In the genomic region with DNA sequence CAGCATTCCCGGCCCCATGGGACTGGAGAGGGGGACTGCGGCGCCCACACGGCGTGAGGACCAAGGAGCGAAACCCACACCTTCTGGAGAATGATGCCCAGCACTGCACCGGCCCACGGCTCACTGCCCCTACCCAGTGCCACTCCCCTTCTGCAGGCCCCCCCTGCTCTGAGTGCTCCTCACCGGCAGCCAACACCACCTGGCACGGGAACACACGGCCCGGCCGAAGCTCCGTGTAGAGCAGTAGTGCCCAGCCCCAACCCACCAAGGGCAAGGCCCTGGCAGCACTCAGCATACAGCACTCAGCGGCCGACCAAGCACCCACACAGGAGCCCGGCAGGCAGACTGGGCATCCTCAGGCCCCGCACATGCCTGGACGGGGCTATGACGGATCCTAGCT, we compare ENCODE assay signal across 26 cellular contexts.
"Had no signal": no experiment of that assay in that cellular context is flagged by ENCODE, and none has a peak within 500 bp of the region (broad histone marks: within the 10 kb centered on the region; RNA-seq: fewer than 3 reads in every experiment).

No MANE protein-coding gene starts in this region.

- H3K4me1 ChIP-seq: adrenal gland, ascending aorta, esophagus muscularis mucosa, gastroesophageal sphincter, lower lobe of right lung, testis had no signal

- H3K4me3 ChIP-seq: adrenal gland, ascending aorta, esophagus muscularis mucosa, gastroesophageal sphincter, lower lobe of right lung, mucosa of descending colon, ovary, testis had no signal

- DNase-seq: activated CD4-positive, alpha-beta T cell treated with anti-CD3 and anti-CD28 coated beads for 4 hours; activated CD4-positive, alpha-beta T cell treated with anti-CD3 and anti-CD28 coated beads, Interleukin-2, amount 50 U/mL, for 48 hours; activated CD4-positive, CD25-positive, alpha-beta regulatory T cell; activated CD8-positive, alpha-beta memory T cell treated with anti-CD3 and anti-CD28 coated beads, Interleukin-2, amount 50 U/mL, for 48 hours; activated naive CD4-positive, alpha-beta T cell; activated T-cell treated with anti-CD3 and anti-CD28 coated beads, Interleukin-2, amount 50 U/mL, for 4 hours; adrenal gland; brain microvascular endothelial cell; central memory CD4-positive, alpha-beta T cell; effector memory CD4-positive, alpha-beta T cell; head of caudate nucleus; islet precursor cell; left colon; lower lobe of right lung; mesendoderm; mucosa of descending colon; naive B cell; ovary; stimulated activated CD4-positive, alpha-beta T cell treated with anti-CD3 and anti-CD28 coated beads, Interleukin-2, amount 100 ng/mL, for 48 hours; stimulated activated CD8-positive, alpha-beta memory T cell treated with anti-CD3 and anti-CD28 coated beads, Interleukin-4, amount 100 ng/mL, for 48 hours; stimulated activated naive B cell treated with anti-CD40 and anti-IgM and Interleukin-4, amounts not matched to agents 10 μg/mL and 1 μg/mL and 100 μg/mL, for 72 hours; T-helper 1 cell; testis had no signal

- H3K36me3 ChIP-seq: brain microvascular endothelial cell, ovary had no signal

- ATAC-seq: activated T-cell treated with anti-CD3 and anti-CD28 coated beads, Interleukin-2, amount 50 U/mL, for 4 hours; gastroesophageal sphincter; left colon; lower lobe of right lung; mucosa of descending colon; stimulated activated naive B cell treated with anti-CD40 and anti-IgM and Interleukin-4, amounts not matched to agents 10 μg/mL and 1 μg/mL and 100 μg/mL, for 72 hours had no signal

- H3K27ac ChIP-seq: adrenal gland, ascending aorta, brain microvascular endothelial cell, esophagus muscularis mucosa, gastroesophageal sphincter, lower lobe of right lung, ovary, testis had no signal

- H3K27me3 ChIP-seq: adrenal gland, ascending aorta, brain microvascular endothelial cell, esophagus muscularis mucosa, gastroesophageal sphincter, ovary, testis had no signal

- H3K9me3 ChIP-seq: adrenal gland, ascending aorta, esophagus muscularis mucosa, gastroesophageal sphincter, lower lobe of right lung, mucosa of descending colon, ovary, testis had no signal
